ENCODE assay signal across 17 cellular contexts in the genomic region with DNA sequence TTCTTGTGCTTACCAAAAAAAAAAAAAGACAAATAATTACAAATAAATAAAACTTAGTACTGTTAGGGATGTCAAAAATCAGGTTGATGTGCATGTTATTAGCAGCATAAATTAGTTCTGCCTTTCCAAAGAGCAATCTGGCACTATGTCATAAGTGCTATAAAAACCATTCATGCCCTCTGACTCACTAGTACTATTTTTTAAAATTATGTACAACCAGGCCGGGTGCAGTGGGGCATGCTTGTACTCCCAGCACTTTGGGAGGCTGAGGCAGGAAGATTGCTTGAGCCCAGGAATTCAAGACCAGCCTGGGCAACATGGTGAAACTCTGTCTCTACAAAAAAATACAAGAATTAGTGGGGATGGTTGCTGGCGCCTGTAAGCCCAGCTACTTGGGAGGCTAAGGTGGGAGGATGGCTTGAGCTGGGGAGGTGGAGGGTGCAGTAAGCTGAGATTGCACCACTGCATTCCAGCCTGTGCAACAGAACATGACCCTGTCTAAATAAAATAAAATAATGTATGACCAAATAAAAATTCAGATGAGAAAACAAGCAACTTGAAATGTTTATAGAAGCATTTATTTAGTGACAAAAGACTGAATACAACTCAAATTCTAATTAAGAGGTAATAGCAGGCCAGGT.
"Had no signal": no experiment of that assay in that cellular context is flagged by ENCODE, and none has a peak within 500 bp of the region (broad histone marks: within the 10 kb centered on the region; RNA-seq: fewer than 3 reads in every experiment).

No MANE protein-coding gene starts in this region.

- H3K36me3 ChIP-seq: colonic mucosa had no signal

- H3K27ac ChIP-seq: colonic mucosa, dorsolateral prefrontal cortex, esophagus muscularis mucosa, left lung, tibial artery had no signal

- H3K4me3 ChIP-seq: colonic mucosa, dorsolateral prefrontal cortex, esophagus muscularis mucosa, left lung, lung, tibial artery had no signal

- H3K4me1 ChIP-seq: colonic mucosa, esophagus muscularis mucosa, left lung, tibial artery had no signal

- H3K27me3 ChIP-seq: colonic mucosa, dorsolateral prefrontal cortex, esophagus muscularis mucosa, left lung, tibial artery had no signal

- DNase-seq: activated CD4-positive, alpha-beta T cell treated with anti-CD3 and anti-CD28 coated beads for 4 hours; activated CD4-positive, alpha-beta T cell treated with anti-CD3 and anti-CD28 coated beads, Interleukin-2, amount 50 U/mL, for 48 hours; activated CD4-positive, CD25-positive, alpha-beta regulatory T cell; activated CD8-positive, alpha-beta memory T cell treated with anti-CD3 and anti-CD28 coated beads, Interleukin-2, amount 50 U/mL, for 48 hours; activated naive CD4-positive, alpha-beta T cell treated with Interleukin-2 at 50 U/mL for 16 hours; activated naive CD8-positive, alpha-beta T cell treated with anti-CD3 and anti-CD28 coated beads for 36 hours; activated T-cell treated with anti-CD3 and anti-CD28 coated beads, Interleukin-2, amount 50 U/mL, for 4 hours; amygdala; colonic mucosa; dorsolateral prefrontal cortex; foreskin melanocyte; left lung; naive thymus-derived CD8-positive, alpha-beta T cell; stimulated activated naive CD8-positive, alpha-beta T cell treated with anti-CD3 and anti-CD28 coated beads, Interleukin-15, amount 100 ng/mL, for 72 hours; tibial artery had no signal

- H3K9me3 ChIP-seq: colonic mucosa, esophagus muscularis mucosa, left lung, tibial artery had no signal
